In genomic region chr2:96819876-96820511, GRCh38 we compare ENCODE assay signal across 12 cellular contexts. TPM values are rescaled to one million over a fixed set of nuclear protein-coding genes. Genes with fewer than 3 reads are reported as not detected.
DNase-seq lines count a peak whose midpoint lies in the region; ATAC-seq lines count a peak whose summit lies in the region.
"Had no signal": no experiment of that assay in that cellular context is flagged by ENCODE, and none has a peak within 500 bp of the region (broad histone marks: within the 10 kb centered on the region; RNA-seq: fewer than 3 reads in every experiment).

No MANE protein-coding gene starts in this region.

- no peak for ATAC-seq in stimulated activated naive CD8-positive, alpha-beta T cell treated with anti-CD3 and anti-CD28 coated beads, Interleukin-15, amount 100 ng/mL, for 72 hours
- ATAC-seq in memory B cell (ENCODE audit: low read depth) (no peak), GM18907 (IDR thresholded peaks at IDR 0.05; ENCODE audit: unreplicated experiment) (no peak)
- no peak for ATAC-seq in activated CD8-positive, alpha-beta memory T cell treated with anti-CD3 and anti-CD28 coated beads, Interleukin-2, amount 10 ng/mL, durations not matched to agents 7 days and 5 days
- no peak for ATAC-seq in activated CD4-positive, CD25-positive, alpha-beta regulatory T cell treated with anti-CD3 and anti-CD28 coated beads, Interleukin-2, amount 50 U/mL, for 24 hours
- ATAC-seq: Panc1 had no signal

- H3K4me1 Mint-ChIP-seq in stimulated activated naive CD8-positive, alpha-beta T cell treated with anti-CD3 and anti-CD28 coated beads, Interleukin-15, Interleukin-2, amounts not matched to agents 100 ng/mL and 50 ng/mL, for 24 hours (ENCODE audit: low read depth): peaks cover 54% of the 10 kb centered on the region
- H3K4me1 Mint-ChIP-seq in stimulated activated naive CD8-positive, alpha-beta T cell treated with anti-CD3 and anti-CD28 coated beads, Interleukin-15, amount 100 ng/mL, for 72 hours: peaks cover 50% of the 10 kb centered on the region
- peaks cover 49% of the 10 kb centered on the region for H3K4me1 Mint-ChIP-seq in activated T-helper 1 cell treated with anti-CD3 and anti-CD28 coated beads, Interleukin-12 subunit alpha, Interleukin-12 subunit beta, Interleukin-2, Interleukin-4 antibody, amounts not matched to agents 30 ng/mL and 10 ng/mL and 1 ng/mL, durations not matched to agents 14 hours and 24 hours and 36 hours (ENCODE audit: low read depth)
- H3K4me1 Mint-ChIP-seq in memory B cell: peaks cover 45% of the 10 kb centered on the region
- peaks cover 47% of the 10 kb centered on the region for H3K4me1 Mint-ChIP-seq in activated CD8-positive, alpha-beta memory T cell treated with anti-CD3 and anti-CD28 coated beads, Interleukin-2, amount 10 ng/mL, durations not matched to agents 7 days and 5 days

- H3K27me3 Mint-ChIP-seq in stimulated activated naive CD8-positive, alpha-beta T cell treated with anti-CD3 and anti-CD28 coated beads, Interleukin-15, Interleukin-2, amounts not matched to agents 100 ng/mL and 50 ng/mL, for 24 hours: no peaks in the 10 kb centered on the region
- no peaks in the 10 kb centered on the region for H3K27me3 Mint-ChIP-seq in stimulated activated naive CD8-positive, alpha-beta T cell treated with anti-CD3 and anti-CD28 coated beads, Interleukin-15, amount 100 ng/mL, for 72 hours
- H3K27me3 Mint-ChIP-seq in activated T-helper 1 cell treated with anti-CD3 and anti-CD28 coated beads, Interleukin-12 subunit alpha, Interleukin-12 subunit beta, Interleukin-2, Interleukin-4 antibody, amounts not matched to agents 30 ng/mL and 10 ng/mL and 1 ng/mL, durations not matched to agents 14 hours and 24 hours and 36 hours (ENCODE audit: insufficient read depth): no peaks in the 10 kb centered on the region
- H3K27me3 Mint-ChIP-seq in memory B cell: no peaks in the 10 kb centered on the region
- H3K27me3 Mint-ChIP-seq in activated CD8-positive, alpha-beta memory T cell treated with anti-CD3 and anti-CD28 coated beads, Interleukin-2, amount 10 ng/mL, durations not matched to agents 7 days and 5 days: no peaks in the 10 kb centered on the region
- H3K27me3 Mint-ChIP-seq: activated CD4-positive, alpha-beta memory T cell treated with anti-CD3 and anti-CD28 coated beads, Interleukin-2, amount 10 ng/mL, durations not matched to agents 7 days and 5 days had no signal

- peak overlapping the region; percentile 27 for H3K27ac Mint-ChIP-seq in stimulated activated naive CD8-positive, alpha-beta T cell treated with anti-CD3 and anti-CD28 coated beads, Interleukin-15, Interleukin-2, amounts not matched to agents 100 ng/mL and 50 ng/mL, for 24 hours
- H3K27ac Mint-ChIP-seq in stimulated activated naive CD8-positive, alpha-beta T cell treated with anti-CD3 and anti-CD28 coated beads, Interleukin-15, amount 100 ng/mL, for 72 hours: peak overlapping the region in 1 of 2 donors; percentile 3
- H3K27ac Mint-ChIP-seq in activated T-helper 1 cell treated with anti-CD3 and anti-CD28 coated beads, Interleukin-12 subunit alpha, Interleukin-12 subunit beta, Interleukin-2, Interleukin-4 antibody, amounts not matched to agents 30 ng/mL and 10 ng/mL and 1 ng/mL, durations not matched to agents 14 hours and 24 hours and 36 hours: peak overlapping the region; percentile 40
- no peak overlapping the region for H3K27ac Mint-ChIP-seq in memory B cell
- H3K27ac Mint-ChIP-seq in activated CD8-positive, alpha-beta memory T cell treated with anti-CD3 and anti-CD28 coated beads, Interleukin-2, amount 10 ng/mL, durations not matched to agents 7 days and 5 days: no peak overlapping the region
- H3K27ac Mint-ChIP-seq: activated CD4-positive, alpha-beta memory T cell treated with anti-CD3 and anti-CD28 coated beads, Interleukin-2, amount 10 ng/mL, durations not matched to agents 7 days and 5 days; dendritic cell treated with granulocyte-macrophage colony-stimulating factor and Interleukin-4, amounts not matched to agents 40 ng/mL and 50 ng/mL, for 4 days had no signal

- DNase-seq in stimulated activated naive CD8-positive, alpha-beta T cell treated with anti-CD3 and anti-CD28 coated beads, Interleukin-15, amount 100 ng/mL, for 72 hours: no peak
- no peak for DNase-seq in activated T-helper 1 cell treated with anti-CD3 and anti-CD28 coated beads, Interleukin-12 subunit alpha, Interleukin-12 subunit beta, Interleukin-2, Interleukin-4 antibody, amounts not matched to agents 30 ng/mL and 10 ng/mL and 1 ng/mL, durations not matched to agents 14 hours and 24 hours and 36 hours (ENCODE audit: low spot score)
- no peak for DNase-seq in memory B cell (ENCODE audit: low spot score in 2 of 2)
- DNase-seq in RKO (ENCODE audit: low spot score): no peak
- no peak for DNase-seq in activated CD8-positive, alpha-beta memory T cell treated with anti-CD3 and anti-CD28 coated beads, Interleukin-2, amount 10 ng/mL, durations not matched to agents 7 days and 5 days
- DNase-seq: activated CD4-positive, alpha-beta memory T cell treated with anti-CD3 and anti-CD28 coated beads, Interleukin-2, amount 10 ng/mL, durations not matched to agents 7 days and 5 days; amniotic stem cell had no signal

- no peaks in the 10 kb centered on the region for H3K9me3 Mint-ChIP-seq in stimulated activated naive CD8-positive, alpha-beta T cell treated with anti-CD3 and anti-CD28 coated beads, Interleukin-15, Interleukin-2, amounts not matched to agents 100 ng/mL and 50 ng/mL, for 24 hours
- H3K9me3 Mint-ChIP-seq in stimulated activated naive CD8-positive, alpha-beta T cell treated with anti-CD3 and anti-CD28 coated beads, Interleukin-15, amount 100 ng/mL, for 72 hours: no peaks in the 10 kb centered on the region
- H3K9me3 Mint-ChIP-seq in activated T-helper 1 cell treated with anti-CD3 and anti-CD28 coated beads, Interleukin-12 subunit alpha, Interleukin-12 subunit beta, Interleukin-2, Interleukin-4 antibody, amounts not matched to agents 30 ng/mL and 10 ng/mL and 1 ng/mL, durations not matched to agents 14 hours and 24 hours and 36 hours: no peaks in the 10 kb centered on the region
- H3K9me3 Mint-ChIP-seq in memory B cell: no peaks in the 10 kb centered on the region
- no peaks in the 10 kb centered on the region for H3K9me3 Mint-ChIP-seq in activated CD8-positive, alpha-beta memory T cell treated with anti-CD3 and anti-CD28 coated beads, Interleukin-2, amount 10 ng/mL, durations not matched to agents 7 days and 5 days (ENCODE audit: low read depth)
- H3K9me3 Mint-ChIP-seq: activated CD4-positive, alpha-beta memory T cell treated with anti-CD3 and anti-CD28 coated beads, Interleukin-2, amount 10 ng/mL, durations not matched to agents 7 days and 5 days; dendritic cell treated with granulocyte-macrophage colony-stimulating factor and Interleukin-4, amounts not matched to agents 40 ng/mL and 50 ng/mL, for 4 days had no signal

- peaks cover 25% of the 10 kb centered on the region for H3K36me3 Mint-ChIP-seq in stimulated activated naive CD8-positive, alpha-beta T cell treated with anti-CD3 and anti-CD28 coated beads, Interleukin-15, Interleukin-2, amounts not matched to agents 100 ng/mL and 50 ng/mL, for 24 hours (ENCODE audit: low read depth)
- H3K36me3 Mint-ChIP-seq in activated T-helper 1 cell treated with anti-CD3 and anti-CD28 coated beads, Interleukin-12 subunit alpha, Interleukin-12 subunit beta, Interleukin-2, Interleukin-4 antibody, amounts not matched to agents 30 ng/mL and 10 ng/mL and 1 ng/mL, durations not matched to agents 14 hours and 24 hours and 36 hours (ENCODE audit: low read depth): peaks cover 32% of the 10 kb centered on the region
- peaks cover 14% of the 10 kb centered on the region for H3K36me3 Mint-ChIP-seq in memory B cell
- H3K36me3 Mint-ChIP-seq in activated CD8-positive, alpha-beta memory T cell treated with anti-CD3 and anti-CD28 coated beads, Interleukin-2, amount 10 ng/mL, durations not matched to agents 7 days and 5 days: peaks cover 6% of the 10 kb centered on the region

- CTCF ChIA-PET in activated CD8-positive, alpha-beta memory T cell treated with anti-CD3 and anti-CD28 coated beads, Interleukin-2, amount 10 ng/mL, durations not matched to agents 7 days and 5 days (lab: Charles Lee): interaction anchor here (0.9 to 6.9 kb wide), 5 partner anchors 15 to 143 kb away, joined by 3 to 33 read pairs (median 4); partner anchors contain the start of gene ANKRD39

- intact Hi-C loops in activated T-helper 1 cell treated with anti-CD3 and anti-CD28 coated beads, Interleukin-12 subunit alpha, Interleukin-12 subunit beta, Interleukin-2, Interleukin-4 antibody, amounts not matched to agents 30 ng/mL and 10 ng/mL and 1 ng/mL, durations not matched to agents 14 hours and 24 hours and 36 hours (cut with micrococcal nuclease): loop anchor here (5.0 kb wide), 3 partner anchors 283 to 498 kb away; partner anchors contain the start of genes ANKRD36 and ARID5A

- no peak overlapping the region for H3K4me3 Mint-ChIP-seq in stimulated activated naive CD8-positive, alpha-beta T cell treated with anti-CD3 and anti-CD28 coated beads, Interleukin-15, Interleukin-2, amounts not matched to agents 100 ng/mL and 50 ng/mL, for 24 hours
- peak overlapping the region in 1 of 2 donors; percentile 9 for H3K4me3 Mint-ChIP-seq in stimulated activated naive CD8-positive, alpha-beta T cell treated with anti-CD3 and anti-CD28 coated beads, Interleukin-15, amount 100 ng/mL, for 72 hours
- peak overlapping the region; percentile 2 for H3K4me3 Mint-ChIP-seq in activated T-helper 1 cell treated with anti-CD3 and anti-CD28 coated beads, Interleukin-12 subunit alpha, Interleukin-12 subunit beta, Interleukin-2, Interleukin-4 antibody, amounts not matched to agents 30 ng/mL and 10 ng/mL and 1 ng/mL, durations not matched to agents 14 hours and 24 hours and 36 hours
- H3K4me3 Mint-ChIP-seq in memory B cell: peak overlapping the region; percentile 18
- no peak overlapping the region for H3K4me3 Mint-ChIP-seq in activated CD8-positive, alpha-beta memory T cell treated with anti-CD3 and anti-CD28 coated beads, Interleukin-2, amount 10 ng/mL, durations not matched to agents 7 days and 5 days
- H3K4me3 Mint-ChIP-seq: activated CD4-positive, alpha-beta memory T cell treated with anti-CD3 and anti-CD28 coated beads, Interleukin-2, amount 10 ng/mL, durations not matched to agents 7 days and 5 days; dendritic cell treated with granulocyte-macrophage colony-stimulating factor and Interleukin-4, amounts not matched to agents 40 ng/mL and 50 ng/mL, for 4 days had no signal

RNA-seq across cellular contexts. Expression of gene CNNM3, which starts 3.9 kb away (rescaled TPM):
- total RNA-seq in activated T-helper 1 cell treated with anti-CD3 and anti-CD28 coated beads, Interleukin-12 subunit alpha, Interleukin-12 subunit beta, Interleukin-2, Interleukin-4 antibody, amounts not matched to agents 30 ng/mL and 10 ng/mL and 1 ng/mL, durations not matched to agents 14 hours and 24 hours and 36 hours: 26.1 and 31.4 TPM in 2 replicates
- total RNA-seq in activated CD8-positive, alpha-beta memory T cell treated with anti-CD3 and anti-CD28 coated beads, Interleukin-2, amount 10 ng/mL, durations not matched to agents 7 days and 5 days: 10 to 100 TPM; 28.0 to 30.5 TPM

RNA-seq across cellular contexts. Expression of gene ANKRD23, which starts 23.8 kb away (rescaled TPM):
- 8.2 and 8.8 TPM in 2 replicates for total RNA-seq in activated T-helper 1 cell treated with anti-CD3 and anti-CD28 coated beads, Interleukin-12 subunit alpha, Interleukin-12 subunit beta, Interleukin-2, Interleukin-4 antibody, amounts not matched to agents 30 ng/mL and 10 ng/mL and 1 ng/mL, durations not matched to agents 14 hours and 24 hours and 36 hours
- 10 to 100 TPM; 10.4 to 14.8 TPM for total RNA-seq in activated CD8-positive, alpha-beta memory T cell treated with anti-CD3 and anti-CD28 coated beads, Interleukin-2, amount 10 ng/mL, durations not matched to agents 7 days and 5 days

RNA-seq across cellular contexts. Expression of gene ANKRD39, which starts 37.8 kb away (rescaled TPM):
- 40.8 and 41.1 TPM in 2 replicates for total RNA-seq in activated T-helper 1 cell treated with anti-CD3 and anti-CD28 coated beads, Interleukin-12 subunit alpha, Interleukin-12 subunit beta, Interleukin-2, Interleukin-4 antibody, amounts not matched to agents 30 ng/mL and 10 ng/mL and 1 ng/mL, durations not matched to agents 14 hours and 24 hours and 36 hours
- total RNA-seq in activated CD8-positive, alpha-beta memory T cell treated with anti-CD3 and anti-CD28 coated beads, Interleukin-2, amount 10 ng/mL, durations not matched to agents 7 days and 5 days: 10 to 100 TPM; 32.6 to 42.6 TPM

RNA-seq across cellular contexts. Expression of gene SEMA4C, which starts 49.9 kb away (rescaled TPM):
- 18.7 and 20.6 TPM in 2 replicates for total RNA-seq in activated T-helper 1 cell treated with anti-CD3 and anti-CD28 coated beads, Interleukin-12 subunit alpha, Interleukin-12 subunit beta, Interleukin-2, Interleukin-4 antibody, amounts not matched to agents 30 ng/mL and 10 ng/mL and 1 ng/mL, durations not matched to agents 14 hours and 24 hours and 36 hours
- 10 to 100 TPM in 1 of 2 experiments, 1 to 10 TPM in 1; 9.7 to 11.6 TPM for total RNA-seq in activated CD8-positive, alpha-beta memory T cell treated with anti-CD3 and anti-CD28 coated beads, Interleukin-2, amount 10 ng/mL, durations not matched to agents 7 days and 5 days

RNA-seq across cellular contexts. Expression of gene CNNM4, which starts 59.3 kb away (rescaled TPM):
- total RNA-seq in activated T-helper 1 cell treated with anti-CD3 and anti-CD28 coated beads, Interleukin-12 subunit alpha, Interleukin-12 subunit beta, Interleukin-2, Interleukin-4 antibody, amounts not matched to agents 30 ng/mL and 10 ng/mL and 1 ng/mL, durations not matched to agents 14 hours and 24 hours and 36 hours: 9.9 and 11.1 TPM in 2 replicates
- total RNA-seq in activated CD8-positive, alpha-beta memory T cell treated with anti-CD3 and anti-CD28 coated beads, Interleukin-2, amount 10 ng/mL, durations not matched to agents 7 days and 5 days: 1 to 10 TPM; 7.6 to 7.9 TPM

Comparison
In these comparisons a context has a peak if more than half of its experiments do, and no peak if none do; other contexts are left out.
1. H3K27ac Mint-ChIP-seq: peak in stimulated activated naive CD8-positive, alpha-beta T cell treated with anti-CD3 and anti-CD28 coated beads, Interleukin-15, Interleukin-2, amounts not matched to agents 100 ng/mL and 50 ng/mL, for 24 hours (single experiment) and activated T-helper 1 cell treated with anti-CD3 and anti-CD28 coated beads, Interleukin-12 subunit alpha, Interleukin-12 subunit beta, Interleukin-2, Interleukin-4 antibody, amounts not matched to agents 30 ng/mL and 10 ng/mL and 1 ng/mL, durations not matched to agents 14 hours and 24 hours and 36 hours (single experiment); none in memory B cell (single experiment) and activated CD8-positive, alpha-beta memory T cell treated with anti-CD3 and anti-CD28 coated beads, Interleukin-2, amount 10 ng/mL, durations not matched to agents 7 days and 5 days (single experiment).
2. H3K4me3 Mint-ChIP-seq: peak in activated T-helper 1 cell treated with anti-CD3 and anti-CD28 coated beads, Interleukin-12 subunit alpha, Interleukin-12 subunit beta, Interleukin-2, Interleukin-4 antibody, amounts not matched to agents 30 ng/mL and 10 ng/mL and 1 ng/mL, durations not matched to agents 14 hours and 24 hours and 36 hours (single experiment) and memory B cell (single experiment); none in stimulated activated naive CD8-positive, alpha-beta T cell treated with anti-CD3 and anti-CD28 coated beads, Interleukin-15, Interleukin-2, amounts not matched to agents 100 ng/mL and 50 ng/mL, for 24 hours (single experiment) and activated CD8-positive, alpha-beta memory T cell treated with anti-CD3 and anti-CD28 coated beads, Interleukin-2, amount 10 ng/mL, durations not matched to agents 7 days and 5 days (single experiment).